In the genomic region with DNA sequence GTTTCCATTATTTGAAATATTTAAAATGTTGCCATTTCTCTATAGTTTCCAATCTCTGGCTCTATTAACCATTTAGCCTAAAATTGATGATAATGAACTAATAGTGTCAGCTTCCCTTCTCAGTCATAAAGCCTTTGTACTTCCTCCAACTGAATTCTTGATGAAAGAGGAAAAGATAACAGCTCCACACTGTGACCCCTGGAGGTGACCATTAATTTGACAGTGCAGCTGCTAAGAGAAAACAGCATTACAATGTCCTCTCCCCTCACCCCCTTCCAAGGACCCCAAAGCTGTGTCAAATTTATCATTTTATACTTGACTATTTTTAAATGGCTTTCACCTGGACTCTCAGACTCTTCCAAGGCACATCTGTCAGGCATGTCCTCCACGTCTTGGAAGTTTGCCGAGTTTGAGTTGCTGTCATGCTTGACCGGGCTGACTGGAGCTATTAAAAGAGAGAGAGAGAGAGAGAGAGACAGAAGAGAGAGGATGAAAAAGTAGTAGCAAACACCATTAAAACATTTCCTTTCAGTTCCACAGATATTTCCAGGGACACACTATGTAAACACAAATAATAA, we compare ENCODE assay signal across 13 cellular contexts.
DNase-seq lines count a peak whose midpoint lies in the region; ATAC-seq and TF ChIP-seq lines count a peak whose summit lies in the region.
"Had no signal": no experiment of that assay in that cellular context is flagged by ENCODE, and none has a peak within 500 bp of the region (broad histone marks: within the 10 kb centered on the region; RNA-seq: fewer than 3 reads in every experiment).

No MANE protein-coding gene starts in this region.

- CTCF ChIA-PET in Caco-2 (lab: Charles Lee), result interaction anchor here (0.7 kb wide), 1 partner anchor 36 kb away, joined by 4 read pairs; no protein-coding TSS in a partner anchor

- DNase-seq in heart right ventricle, result peak; percentile 9 to 38
- no peak for DNase-seq in left ventricle myocardium inferior
- DNase-seq in NCI-H2227 (lab: John Stamatoyannopoulos, UW; ENCODE audit: unreplicated experiment), result peak; percentile 38
- DNase-seq in body of pancreas, result peak in 3 of 4 donors; percentile 4 to 26 (median 12)
- peak; percentile 48 for DNase-seq in ureter (ENCODE audit: low spot score)
- no peak for DNase-seq in Caco-2
- no peak for DNase-seq in omental fat pad (ENCODE audit: low spot score)
- no peak for DNase-seq in pons (ENCODE audit: low spot score)
- DNase-seq: activated CD4-positive, CD25-positive, alpha-beta regulatory T cell treated with anti-CD3 and anti-CD28 coated beads, Interleukin-2, amount 50 U/mL, for 72 hours; activated T-cell treated with anti-CD3 and anti-CD28 coated beads, Interleukin-2, amount 50 U/mL, for 1 hour; cortex of kidney; GM23248; stimulated activated CD4-positive, alpha-beta T cell treated with anti-CD3 and anti-CD28 coated beads, Interleukin-2, amount 100 ng/mL, for 24 hours had no signal

- no peak for TF ChIP-seq POLR2A in body of pancreas (IDR thresholded peaks at IDR 0.05)

- H3K27ac Mint-ChIP-seq in Caco-2 (ENCODE audit: unreplicated experiment), result no peak overlapping the region

- no peaks in the 10 kb centered on the region for H3K27me3 Mint-ChIP-seq in Caco-2 (ENCODE audit: insufficient read depth, unreplicated experiment)

- H3K36me3 ChIP-seq in heart right ventricle (no peaks in the 10 kb centered on the region), left ventricle myocardium inferior (no peaks in the 10 kb centered on the region), body of pancreas (replicated peaks in 1 of 2; ENCODE audit: insufficient read depth in 1 of 2, low read depth in 2 of 2) (no peaks in the 10 kb centered on the region), Caco-2 (ENCODE audit: control insufficient read depth, insufficient read depth, low read length) (no peaks in the 10 kb centered on the region)

- TF ChIP-seq CTCF in heart right ventricle (IDR thresholded peaks at IDR 0.05), result no peak
- TF ChIP-seq CTCF in left ventricle myocardium inferior (IDR thresholded peaks at IDR 0.05; ENCODE audit: borderline replicate concordance), result no peak
- no peak for TF ChIP-seq CTCF in body of pancreas (IDR thresholded peaks at IDR 0.05)
- no peak for TF ChIP-seq CTCF in Caco-2 (IDR thresholded peaks at IDR 0.05; ENCODE audit: insufficient read depth in 1 of 2, low read depth in 1 of 2, low read length in 1 of 2, severe bottlenecking in 1 of 2, unreplicated experiment in 1 of 2)
- TF ChIP-seq CTCF in omental fat pad (IDR thresholded peaks at IDR 0.05), result no peak

- H3K4me1 ChIP-seq in heart right ventricle (no peaks in the 10 kb centered on the region), left ventricle myocardium inferior (no peaks in the 10 kb centered on the region), body of pancreas (peaks cover 13% of the 10 kb centered on the region), Caco-2 (peaks cover 2% of the 10 kb centered on the region; the same call in 1 of the 2 replicates)

- H3K9me3 Mint-ChIP-seq in Caco-2 (ENCODE audit: unreplicated experiment), result no peaks in the 10 kb centered on the region

- no peak overlapping the region for H3K4me3 Mint-ChIP-seq in Caco-2 (ENCODE audit: unreplicated experiment)

- BruUV-seq in Caco-2 (replicated peaks; lab: Mats Ljungman, UMichigan), result no TSS peak

- no peaks in the 10 kb centered on the region for H3K9me3 ChIP-seq in heart right ventricle
- H3K9me3 ChIP-seq in left ventricle myocardium inferior (replicated peaks), result no peaks in the 10 kb centered on the region
- no peaks in the 10 kb centered on the region for H3K9me3 ChIP-seq in body of pancreas
- no peaks in the 10 kb centered on the region for H3K9me3 ChIP-seq in Caco-2

- peaks cover 2% of the 10 kb centered on the region for H3K4me1 Mint-ChIP-seq in Caco-2 (ENCODE audit: low read depth, unreplicated experiment)

- 17 to 18% methylated on average over 3 of the region's 3 CpGs for WGBS in heart right ventricle, 2 donors
- 32 to 38% methylated on average over 3 of the region's 3 CpGs for WGBS in body of pancreas, 2 donors

- POLR2A ChIA-PET in Caco-2 (lab: Charles Lee), result no interaction called here

- ATAC-seq in heart right ventricle (no peak), body of pancreas (no peak), omental fat pad (ENCODE audit: low FRiP score) (no peak)

- no peak overlapping the region for H3K27ac ChIP-seq in heart right ventricle
- no peak overlapping the region for H3K27ac ChIP-seq in left ventricle myocardium inferior (replicated peaks)
- H3K27ac ChIP-seq in body of pancreas, result no peak overlapping the region
- H3K27ac ChIP-seq: GM23248 had no signal

- intact Hi-C loops in heart right ventricle (cut with DNase I) (no loop called here), left ventricle myocardium inferior (cut with micrococcal nuclease) (no loop called here), body of pancreas (cut with DNase I) (no loop called here), Caco-2 (cut with micrococcal nuclease; ENCODE audit: unreplicated experiment) (no loop called here)

- H3K27me3 ChIP-seq in heart right ventricle, result no peaks in the 10 kb centered on the region
- no peaks in the 10 kb centered on the region for H3K27me3 ChIP-seq in left ventricle myocardium inferior (ENCODE audit: low read depth)
- no peaks in the 10 kb centered on the region for H3K27me3 ChIP-seq in body of pancreas
- H3K27me3 ChIP-seq in Caco-2 (replicated peaks; ENCODE audit: control insufficient read depth, insufficient read depth, low read length), result no peaks in the 10 kb centered on the region

- H3K4me3 ChIP-seq in heart right ventricle, result no peak overlapping the region
- H3K4me3 ChIP-seq in left ventricle myocardium inferior, result no peak overlapping the region
- H3K4me3 ChIP-seq in body of pancreas, result no peak overlapping the region
- no peak overlapping the region for H3K4me3 ChIP-seq in Caco-2 (ENCODE audit: low read depth, low read length)
- H3K4me3 ChIP-seq: GM23248 had no signal

- no peaks in the 10 kb centered on the region for H3K36me3 Mint-ChIP-seq in Caco-2 (ENCODE audit: insufficient read depth, unreplicated experiment)

Comparison
In these comparisons a context has a peak if more than half of its experiments do, and no peak if none do; other contexts are left out.
1. DNase-seq: peak in heart right ventricle (2 of 2), NCI-H2227 (single experiment), body of pancreas (3 of 4) and ureter (single experiment); none in left ventricle myocardium inferior (single experiment), Caco-2 (0 of 2), omental fat pad (single experiment) and pons (single experiment).